In genomic region chr15:55403531-55403930, GRCh38 we compare ENCODE assay signal across 7 cellular contexts. TPM values are rescaled to one million over a fixed set of nuclear protein-coding genes. Genes with fewer than 3 reads are reported as not detected.
DNase-seq lines count a peak whose midpoint lies in the region; TF ChIP-seq lines count a peak whose summit lies in the region.

No MANE protein-coding gene starts in this region.

- DNase-seq in GM13977 (ENCODE audit: low spot score) (peak; percentile 29), NCI-H226 (peak; percentile 28), T47D (ENCODE audit: low read depth in 1 of 2, low spot score in 1 of 2) (peak; percentile 4 to 31), renal cortical epithelial cell (ENCODE audit: low read depth) (peak; percentile 28), G401 (ENCODE audit: low spot score) (no peak), NCI-H2171 (lab: John Stamatoyannopoulos, UW) (no peak)
- DNase-seq in activated CD4-positive, CD25-positive, alpha-beta regulatory T cell (lab: John Stamatoyannopoulos, UW): no peak

- no peak for TF ChIP-seq CTCF in GM13977 (IDR thresholded peaks at IDR 0.05; ENCODE audit: extremely low read depth, insufficient read depth, missing control alignments)

- in situ Hi-C loops in GM13977 (cut with MboI; ENCODE audit: low pct_unique_long_range_greater_than_20kb, low sequenced_read_pairs, unreplicated experiment) (loop anchor here (25.0 kb wide), 1 partner anchor 191 kb away; no protein-coding TSS in a partner anchor), T47D (cut with HindIII; ENCODE audit: low pct_unique_long_range_greater_than_20kb, low sequenced_read_pairs) (no loop called here), G401 (cut with HindIII; ENCODE audit: low sequenced_read_pairs) (no loop called here)

RNA-seq across cellular contexts. Expression of gene CCPG1, which starts 4.6 kb away (rescaled TPM):
- 41.8 and 119 TPM in 2 replicates for total RNA-seq in renal cortical epithelial cell
- 16.5 and 22.3 TPM in 2 replicates for total RNA-seq in G401 (2014; rRNA removed; shearing (Covaris generic))

RNA-seq across cellular contexts. Expression of gene PIERCE2, which starts 4.8 kb away (rescaled TPM):
- total RNA-seq in renal cortical epithelial cell: 2.6 and 2.8 TPM in 2 replicates
- 5.8 and 10.9 TPM in 2 replicates for total RNA-seq in G401 (2014; rRNA removed; shearing (Covaris generic))

Comparison
In these comparisons a context has a peak if more than half of its experiments do, and no peak if none do; other contexts are left out.
1. DNase-seq: peak in GM13977 (single experiment), NCI-H226 (single experiment), T47D (2 of 2) and renal cortical epithelial cell (single experiment); none in G401 (single experiment), NCI-H2171 (single experiment) and activated CD4-positive, CD25-positive, alpha-beta regulatory T cell (0 of 4).